8 cellular contexts compared by ENCODE assay signal in genomic region chr19:47243776-47244547, GRCh38. TPM values are rescaled to one million over a fixed set of nuclear protein-coding genes. Genes with fewer than 3 reads are reported as not detected.
DNase-seq lines count a peak whose midpoint lies in the region; ATAC-seq, FAIRE-seq and TF ChIP-seq lines count a peak whose summit lies in the region.

No MANE protein-coding gene starts in this region.

- TF ChIP-seq CTCF in A549 (IDR thresholded peaks at IDR 0.05): peak; percentile 99

- peak; percentile 94 to 97 for DNase-seq in A549 (ENCODE audit: low read depth in 1 of 2, low spot score in 1 of 2)
- peak; percentile 81 for DNase-seq in NCI-H2227 treated with DMSO at 0.1 percent for 48 hours (lab: John Stamatoyannopoulos, UW)
- DNase-seq in activated CD4-positive, CD25-positive, alpha-beta regulatory T cell treated with anti-CD3 and anti-CD28 coated beads, Interleukin-2, amount 50 U/mL, for 16 hours (ENCODE audit: low read depth, low spot score): peak; percentile 71
- DNase-seq in central memory CD8-positive, alpha-beta T cell (ENCODE audit: low spot score in 2 of 2): peak; percentile 88 to 90
- DNase-seq in kidney glomerular epithelial cell (lab: John Stamatoyannopoulos, UW): peak; percentile 90
- DNase-seq in stimulated activated CD4-positive, alpha-beta T cell treated with anti-CD3 and anti-CD28 coated beads, Interleukin-15, amount 100 ng/mL, for 48 hours (ENCODE audit: low read depth in 2 of 2): peak; percentile 89 to 91

- H3K4me3 Mint-ChIP-seq in central memory CD8-positive, alpha-beta T cell: no peak overlapping the region

- ATAC-seq in A549: peak; percentile 86 to 94
- peak; percentile 61 for ATAC-seq in GM18511 (IDR thresholded peaks at IDR 0.05; ENCODE audit: unreplicated experiment)
- ATAC-seq in HG03097 (IDR thresholded peaks at IDR 0.05; ENCODE audit: low FRiP score, unreplicated experiment): peak; percentile 64
- peak; percentile 60 for ATAC-seq in central memory CD8-positive, alpha-beta T cell (replicated peaks; ENCODE audit: extremely low read depth, poor library complexity, severe bottlenecking)

- TF ChIP-seq EP300 in A549 (IDR thresholded peaks at IDR 0.05): peak; percentile 22 to 84; a peak in 3 of 5 replicates

- peaks cover 33% of the 10 kb centered on the region for H3K4me1 ChIP-seq in A549

- H3K4me3 ChIP-seq in A549: peak overlapping the region; percentile 49

- no peaks in the 10 kb centered on the region for H3K9me3 Mint-ChIP-seq in central memory CD8-positive, alpha-beta T cell

- no peak for FAIRE-seq in A549 (lab: Jason Lieb, UNC)

- H3K27me3 Mint-ChIP-seq in central memory CD8-positive, alpha-beta T cell: no peaks in the 10 kb centered on the region

- peak overlapping the region; percentile 82 to 98 for H3K27ac ChIP-seq in A549

- H3K36me3 Mint-ChIP-seq in central memory CD8-positive, alpha-beta T cell (ENCODE audit: insufficient read depth): peaks cover 8% of the 10 kb centered on the region

- CTCF ChIA-PET in A549 (lab: Yijun Ruan, JAX): interaction anchor here (0.6 to 16.0 kb wide), 43 partner anchors 10 to 1049 kb away, joined by 3 to 893 read pairs (median 6); partner anchors contain the start of genes CCDC9, NPAS1 and SAE1

- WGBS in A549 (ENCODE audit: missing lambda C conversion rate): 6% methylated on average over 27 of the region's 46 CpGs

- TF ChIP-seq RAD21 in A549 (conservative IDR thresholded peaks at IDR 0.05 in 1 of 2, IDR thresholded peaks at IDR 0.05 in 1 of 2): peak; percentile 96 to 99

- no peaks in the 10 kb centered on the region for H3K9me3 ChIP-seq in A549

- peaks cover 8% of the 10 kb centered on the region for H3K4me1 Mint-ChIP-seq in central memory CD8-positive, alpha-beta T cell

- POLR2A ChIA-PET in A549 (lab: Yijun Ruan, JAX): interaction anchor here (0.6 to 3.1 kb wide), 21 partner anchors 11 to 231 kb away, joined by 3 to 118 read pairs (median 5); partner anchors contain the start of genes CCDC9, INAFM1, SAE1 and ZC3H4

- H3K27ac Mint-ChIP-seq in central memory CD8-positive, alpha-beta T cell (ENCODE audit: low read depth): no peak overlapping the region

- TF ChIP-seq POLR2A in A549 (IDR thresholded peaks at IDR 0.05; ENCODE audit: low read length): no peak; the same call in 1 of the 2 replicates

- H3K4me2 ChIP-seq in A549: peak overlapping the region; percentile 97

TF ChIP-seq in A549, 52 proteins besides CTCF, POLR2A, EP300 and RAD21 (continues in another document):
- TF ChIP-seq EHF (CRISPR knock-in tag; IDR thresholded peaks at IDR 0.05): no peak
- TF ChIP-seq MAFK (IDR thresholded peaks at IDR 0.05; ENCODE audit: partially characterized antibody): no peak
- TF ChIP-seq FOSL2 (IDR thresholded peaks at IDR 0.05): no peak
- peak; percentile 74 for TF ChIP-seq FOSL2 (CRISPR knock-in tag; IDR thresholded peaks at IDR 0.05)
- TF ChIP-seq HOXA7 (CRISPR knock-in tag; IDR thresholded peaks at IDR 0.05): no peak
- TF ChIP-seq BCL3 (IDR thresholded peaks at IDR 0.05): 0 out of 3 replicates have a peak, but pooled peaks have one; percentile 36
- no peak for TF ChIP-seq NFE2L2 (conservative IDR thresholded peaks at IDR 0.05; ENCODE audit: low read length)
- TF ChIP-seq JUN (IDR thresholded peaks at IDR 0.05): peak; percentile 85 to 97
- TF ChIP-seq RARB (CRISPR knock-in tag; IDR thresholded peaks at IDR 0.05): peak; percentile 69; the same call in 1 of the 2 replicates
- peak; percentile 98 for TF ChIP-seq MAZ (IDR thresholded peaks at IDR 0.05; ENCODE audit: borderline replicate concordance, low read depth, low read length)
- peak; percentile 97 for TF ChIP-seq HDAC2 (IDR thresholded peaks at IDR 0.05)
- no peak for TF ChIP-seq RNF2 (IDR thresholded peaks at IDR 0.05; ENCODE audit: borderline replicate concordance, low read depth)
- TF ChIP-seq GATA3 (IDR thresholded peaks at IDR 0.05; ENCODE audit: borderline replicate concordance): peak; percentile 40; the same call in 1 of the 2 replicates
- no peak; the same call in 1 of the 2 replicates for TF ChIP-seq ZSCAN20 (CRISPR knock-in tag; IDR thresholded peaks at IDR 0.05)
- TF ChIP-seq NR3C1 (IDR thresholded peaks at IDR 0.05): no peak
- TF ChIP-seq POLR2AphosphoS2 (conservative IDR thresholded peaks at IDR 0.05; ENCODE audit: low read length): no peak
- TF ChIP-seq ZC3H11A (IDR thresholded peaks at IDR 0.05): no peak
- TF ChIP-seq, protein P1, sequence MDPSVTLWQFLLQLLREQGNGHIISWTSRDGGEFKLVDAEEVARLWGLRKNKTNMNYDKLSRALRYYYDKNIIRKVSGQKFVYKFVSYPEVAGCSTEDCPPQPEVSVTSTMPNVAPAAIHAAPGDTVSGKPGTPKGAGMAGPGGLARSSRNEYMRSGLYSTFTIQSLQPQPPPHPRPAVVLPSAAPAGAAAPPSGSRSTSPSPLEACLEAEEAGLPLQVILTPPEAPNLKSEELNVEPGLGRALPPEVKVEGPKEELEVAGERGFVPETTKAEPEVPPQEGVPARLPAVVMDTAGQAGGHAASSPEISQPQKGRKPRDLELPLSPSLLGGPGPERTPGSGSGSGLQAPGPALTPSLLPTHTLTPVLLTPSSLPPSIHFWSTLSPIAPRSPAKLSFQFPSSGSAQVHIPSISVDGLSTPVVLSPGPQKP (IDR thresholded peaks at IDR 0.05; ENCODE audit: low read depth, low read length): no peak
- TF ChIP-seq EHMT2 (IDR thresholded peaks at IDR 0.05; ENCODE audit: low read depth): no peak
- TF ChIP-seq CBX2 (IDR thresholded peaks at IDR 0.05; ENCODE audit: borderline replicate concordance, low read depth): no peak
- no peak for TF ChIP-seq CBX8 (IDR thresholded peaks at IDR 0.05)
- TF ChIP-seq HOXB5 (CRISPR knock-in tag; IDR thresholded peaks at IDR 0.05): no peak
- no peak for TF ChIP-seq CHD2 (IDR thresholded peaks at IDR 0.05; ENCODE audit: low read length, partially characterized antibody)
- no peak for TF ChIP-seq KDM5A (IDR thresholded peaks at IDR 0.05)
- peak; percentile 87; the same call in 1 of the 2 replicates for TF ChIP-seq RCOR1 (IDR thresholded peaks at IDR 0.05; ENCODE audit: low read depth, low read length)
- TF ChIP-seq JUNB (IDR thresholded peaks at IDR 0.05): no peak
- no peak for TF ChIP-seq NPAS2 (CRISPR knock-in tag; IDR thresholded peaks at IDR 0.05; ENCODE audit: borderline replicate concordance)
- TF ChIP-seq, protein P2, sequence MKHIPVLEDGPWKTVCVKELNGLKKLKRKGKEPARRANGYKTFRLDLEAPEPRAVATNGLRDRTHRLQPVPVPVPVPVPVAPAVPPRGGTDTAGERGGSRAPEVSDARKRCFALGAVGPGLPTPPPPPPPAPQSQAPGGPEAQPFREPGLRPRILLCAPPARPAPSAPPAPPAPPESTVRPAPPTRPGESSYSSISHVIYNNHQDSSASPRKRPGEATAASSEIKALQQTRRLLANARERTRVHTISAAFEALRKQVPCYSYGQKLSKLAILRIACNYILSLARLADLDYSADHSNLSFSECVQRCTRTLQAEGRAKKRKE (CRISPR knock-in tag; IDR thresholded peaks at IDR 0.05; ENCODE audit: low read depth): peak; percentile 62; the same call in 1 of the 2 replicates
- TF ChIP-seq MAX (IDR thresholded peaks at IDR 0.05): peak; percentile 93
- peak; percentile 97 for TF ChIP-seq SMC3 (IDR thresholded peaks at IDR 0.05)
- no peak for TF ChIP-seq FOXS1 (CRISPR knock-in tag; IDR thresholded peaks at IDR 0.05)
- peak; percentile 58; the same call in 1 of the 2 replicates for TF ChIP-seq RFX5 (IDR thresholded peaks at IDR 0.05)
- TF ChIP-seq, protein P3, sequence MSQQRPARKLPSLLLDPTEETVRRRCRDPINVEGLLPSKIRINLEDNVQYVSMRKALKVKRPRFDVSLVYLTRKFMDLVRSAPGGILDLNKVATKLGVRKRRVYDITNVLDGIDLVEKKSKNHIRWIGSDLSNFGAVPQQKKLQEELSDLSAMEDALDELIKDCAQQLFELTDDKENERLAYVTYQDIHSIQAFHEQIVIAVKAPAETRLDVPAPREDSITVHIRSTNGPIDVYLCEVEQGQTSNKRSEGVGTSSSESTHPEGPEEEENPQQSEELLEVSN (IDR thresholded peaks at IDR 0.05; ENCODE audit: borderline replicate concordance, low read depth): peak; percentile 95

RNA-seq across cellular contexts. Expression of gene CCDC9, which starts 12.4 kb away (rescaled TPM):
- polyA plus RNA-seq in A549 (2011; rRNA removed) (6.5 and 9.4 TPM in 2 replicates), A549 (2017; fragmentation: RNase III; extraction: RNeasy Plus Mini Kit Qiagen cat#74134 plus additional on column Dnase treatment) (22.2 to 25.7 TPM (median 24.6 TPM) in 3 replicates)
- polyA plus RNA-seq in A549 (2012; cell fraction: cytosol; rRNA removed): 8.2 and 9.1 TPM in 2 replicates
- 20.7 and 30.6 TPM in 2 replicates for polyA plus RNA-seq in A549 (2012; cell fraction: nucleus; rRNA removed)
- 1.7 and 6.1 TPM in 2 replicates for polyA minus RNA-seq in A549 (2011; rRNA and poly(A)+ RNA removed)

RNA-seq across cellular contexts. Expression of gene BBC3, which starts 13.0 kb away (rescaled TPM):
- polyA plus RNA-seq in A549 (2011; rRNA removed) (3.6 and 6.0 TPM in 2 replicates), A549 (2017; fragmentation: RNase III; extraction: RNeasy Plus Mini Kit Qiagen cat#74134 plus additional on column Dnase treatment) (8.9 to 9.4 TPM (median 8.9 TPM) in 3 replicates)
- 8.9 and 15.7 TPM in 2 replicates for polyA plus RNA-seq in A549 (2012; cell fraction: cytosol; rRNA removed)
- polyA plus RNA-seq in A549 (2012; cell fraction: nucleus; rRNA removed): 21.8 and 21.9 TPM in 2 replicates
- polyA minus RNA-seq in A549 (2011; rRNA and poly(A)+ RNA removed): 3.2 and 5.3 TPM in 2 replicates

RNA-seq across cellular contexts. Expression of gene INAFM1, which starts 30.7 kb away (rescaled TPM):
- 1.5 and 1.6 TPM in 2 replicates for polyA plus RNA-seq in A549 (2011; rRNA removed)
- 4.2 and 5.9 TPM in 2 replicates for polyA plus RNA-seq in A549 (2012; cell fraction: cytosol; rRNA removed)
- polyA plus RNA-seq in A549 (2012; cell fraction: nucleus; rRNA removed): 19.1 and 20.8 TPM in 2 replicates
- 4.6 to 5.7 TPM (median 5.5 TPM) in 3 replicates for polyA plus RNA-seq in A549 (2017; fragmentation: RNase III; extraction: RNeasy Plus Mini Kit Qiagen cat#74134 plus additional on column Dnase treatment)
- polyA minus RNA-seq in A549 (2011; rRNA and poly(A)+ RNA removed): 0.21 and 2.1 TPM in 2 replicates

Comparison
In these comparisons a context has a peak if more than half of its experiments do, and no peak if none do; other contexts are left out.
1. Peak in every context shown above with its lines: DNase-seq, ATAC-seq, H3K4me3 ChIP-seq and H3K27ac ChIP-seq.